ENCODE assay signal across 20 cellular contexts in the genomic region with DNA sequence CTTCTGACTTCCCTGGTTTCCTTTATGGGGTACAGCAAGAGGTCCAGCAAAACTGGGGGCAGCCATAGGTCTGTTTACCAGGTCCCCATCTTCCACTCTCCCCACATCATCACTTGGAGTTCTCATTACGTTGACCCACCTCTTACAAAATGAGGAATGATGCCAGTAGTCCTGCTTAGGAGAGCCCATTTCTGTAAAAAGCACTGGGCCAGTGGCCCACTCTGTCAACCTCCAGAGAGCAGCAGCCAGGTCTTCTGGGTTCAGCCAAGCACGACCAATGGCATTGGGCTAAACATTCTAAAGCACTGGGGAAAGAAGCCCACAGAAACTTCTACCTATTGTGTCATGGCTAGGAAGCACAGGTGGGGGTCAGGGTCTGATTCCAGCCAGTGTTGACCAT. TPM values are rescaled to one million over a fixed set of nuclear protein-coding genes. Genes with fewer than 3 reads are reported as not detected.
"Had no signal": no experiment of that assay in that cellular context is flagged by ENCODE, and none has a peak within 500 bp of the region (broad histone marks: within the 10 kb centered on the region; RNA-seq: fewer than 3 reads in every experiment).

No MANE protein-coding gene starts in this region.

- H3K27ac Mint-ChIP-seq: activated naive CD8-positive, alpha-beta T cell treated with anti-CD3 and anti-CD28 coated beads for 36 hours; activated T-cell treated with anti-CD3 and anti-CD28 coated beads, Interleukin-2, amount 50 U/mL, for 72 hours; nephron had no signal

- H3K4me3 Mint-ChIP-seq: activated naive CD8-positive, alpha-beta T cell treated with anti-CD3 and anti-CD28 coated beads for 36 hours; effector memory CD8-positive, alpha-beta T cell; nephron had no signal

- H3K27me3 Mint-ChIP-seq: activated naive CD8-positive, alpha-beta T cell treated with anti-CD3 and anti-CD28 coated beads for 36 hours; effector memory CD8-positive, alpha-beta T cell had no signal

- H3K27ac ChIP-seq: cardiac muscle cell, esophagus squamous epithelium, heart right ventricle, upper lobe of left lung had no signal

- H3K36me3 ChIP-seq: cardiac muscle cell, esophagus squamous epithelium, upper lobe of left lung had no signal

- H3K9me3 Mint-ChIP-seq: activated naive CD8-positive, alpha-beta T cell treated with anti-CD3 and anti-CD28 coated beads for 36 hours; activated T-cell treated with anti-CD3 and anti-CD28 coated beads, Interleukin-2, amount 50 U/mL, for 72 hours; effector memory CD8-positive, alpha-beta T cell; nephron had no signal

- H3K27me3 ChIP-seq: cardiac muscle cell, upper lobe of left lung had no signal

- H3K9me3 ChIP-seq: esophagus squamous epithelium, upper lobe of left lung had no signal

- ATAC-seq: heart right ventricle had no signal

- DNase-seq: activated CD4-positive, alpha-beta T cell treated with anti-CD3 and anti-CD28 coated beads, Interleukin-2, amount 50 U/mL, for 1 hour; activated CD4-positive, CD25-positive, alpha-beta regulatory T cell treated with anti-CD3 and anti-CD28 coated beads, Interleukin-2, amount 50 U/mL, for 72 hours; activated CD8-positive, alpha-beta memory T cell treated with anti-CD3 and anti-CD28 coated beads, Interleukin-2, amount 50 U/mL, for 4 hours; activated gamma-delta T cell; activated naive CD8-positive, alpha-beta T cell treated with anti-CD3 and anti-CD28 coated beads for 36 hours; activated T-cell treated with anti-CD3 and anti-CD28 coated beads, Interleukin-2, amount 50 U/mL, for 72 hours; amniotic stem cell; dermis blood vessel endothelial cell; effector memory CD8-positive, alpha-beta T cell; esophagus squamous epithelium; heart right ventricle; nucleus accumbens; stimulated activated CD4-positive, alpha-beta T cell treated with anti-CD3 and anti-CD28 coated beads, Interleukin-12 subunit alpha, Interleukin-12 subunit beta, amount 100 ng/mL, for 4 hours; stimulated activated CD4-positive, alpha-beta T cell treated with anti-CD3 and anti-CD28 coated beads, Interleukin-1b, Interleukin-23, amount 100 ng/mL, for 48 hours; stimulated activated CD8-positive, alpha-beta memory T cell treated with anti-CD3 and anti-CD28 coated beads, Interleukin-4, amount 100 ng/mL, for 48 hours; stimulated activated naive CD8-positive, alpha-beta T cell treated with anti-CD3 and anti-CD28 coated beads, Interleukin-15, Interleukin-2, amounts not matched to agents 100 U/mL and 50 U/mL, for 24 hours; upper lobe of left lung had no signal

- H3K4me3 ChIP-seq: cardiac muscle cell, esophagus squamous epithelium, heart right ventricle, upper lobe of left lung had no signal

RNA-seq across cellular contexts. Expression of gene ZC3H12D, which starts 13.9 kb away (rescaled TPM):
- total RNA-seq: kidney epithelial cell had no signal
